20 cellular contexts compared by ENCODE assay signal in genomic region chr3:14789640-14790285, GRCh38. TPM values are rescaled to one million over a fixed set of nuclear protein-coding genes. Genes with fewer than 3 reads are reported as not detected.
"Had no signal": no experiment of that assay in that cellular context is flagged by ENCODE, and none has a peak within 500 bp of the region (broad histone marks: within the 10 kb centered on the region; RNA-seq: fewer than 3 reads in every experiment).

No MANE protein-coding gene starts in this region.

- H3K27me3 ChIP-seq: breast epithelium had no signal

- H2AFZ ChIP-seq: hepatocyte had no signal

- H3K27ac ChIP-seq: breast epithelium, dorsolateral prefrontal cortex, epithelial cell of prostate, hepatocyte, thoracic aorta, VCaP had no signal

- ATAC-seq: activated T-cell treated with anti-CD3 and anti-CD28 coated beads, Interleukin-2, amount 50 U/mL, for 72 hours; left lobe of liver had no signal

- FAIRE-seq: astrocyte had no signal

- H3K4me3 ChIP-seq: breast epithelium, dorsolateral prefrontal cortex, hepatocyte, lung, thoracic aorta had no signal

- H3K4me1 ChIP-seq: breast epithelium had no signal

- H3K4me2 ChIP-seq: hepatocyte had no signal

- H3K9me3 ChIP-seq: breast epithelium, thoracic aorta had no signal

- H3K79me2 ChIP-seq: hepatocyte had no signal

- H3K36me3 ChIP-seq: breast epithelium, thoracic aorta had no signal

- DNase-seq: activated CD4-positive, alpha-beta T cell treated with anti-CD3 and anti-CD28 coated beads, Interleukin-2, amount 50 U/mL, for 1 hour; activated CD4-positive, CD25-positive, alpha-beta regulatory T cell treated with anti-CD3 and anti-CD28 coated beads, Interleukin-2, amount 50 U/mL, for 72 hours; activated CD8-positive, alpha-beta memory T cell treated with anti-CD3 and anti-CD28 coated beads for 24 hours; activated effector memory CD4-positive, alpha-beta T cell treated with anti-CD3 and anti-CD28 coated beads, Interleukin-2, amount 50 U/mL, for 16 hours; activated naive CD4-positive, alpha-beta T cell treated with anti-CD3 and anti-CD28 coated beads, Interleukin-2, amount 50 U/mL, for 16 hours; activated T-cell treated with anti-CD3 and anti-CD28 coated beads, Interleukin-2, amount 50 U/mL, for 72 hours; foreskin fibroblast; midbrain; nucleus accumbens; stimulated activated CD4-positive, alpha-beta T cell treated with anti-CD3 and anti-CD28 coated beads, Interleukin-4, amount 100 ng/mL, for 1 hour; T-helper 2 cell had no signal

RNA-seq across cellular contexts. Expression of gene FGD5, which starts 29.0 kb away (rescaled TPM):
- total RNA-seq: activated T-cell treated with anti-CD3 and anti-CD28 coated beads, Interleukin-2, amount 50 U/mL, for 72 hours had no signal
